Comparison of ENCODE assay signal across 23 cellular contexts in genomic region chr5:122705876-122706275, GRCh38.
"Had no signal": no experiment of that assay in that cellular context is flagged by ENCODE, and none has a peak within 500 bp of the region (broad histone marks: within the 10 kb centered on the region; RNA-seq: fewer than 3 reads in every experiment).

No MANE protein-coding gene starts in this region.

- H3K27me3 Mint-ChIP-seq: stimulated activated memory B cell treated with anti-CD40 and anti-IgM and Interleukin-4, amounts not matched to agents 10 μg/mL and 1 μg/mL and 100 μg/mL, for 72 hours had no signal

- H3K36me3 Mint-ChIP-seq: activated naive CD4-positive, alpha-beta T cell treated with anti-CD3 and anti-CD28 coated beads, Interleukin-2, amount 50 U/mL, for 72 hours; immature natural killer cell; stimulated activated memory B cell treated with anti-CD40 and anti-IgM and Interleukin-4, amounts not matched to agents 10 μg/mL and 1 μg/mL and 100 μg/mL, for 72 hours had no signal

- H3K4me3 Mint-ChIP-seq: activated CD8-positive, alpha-beta T cell treated with anti-CD3 and anti-CD28 coated beads, Interleukin-2, amount 10 ng/mL, durations not matched to agents 7 days and 5 days; activated T-helper 17 cell treated with anti-CD3 and anti-CD28 coated beads, Interleukin-2, amount 50 U/mL, for 72 hours; immature natural killer cell; nephron; stimulated activated memory B cell treated with anti-CD40 and anti-IgM and Interleukin-4, amounts not matched to agents 10 μg/mL and 1 μg/mL and 100 μg/mL, for 72 hours had no signal

- H3K4me1 ChIP-seq: adrenal gland, ascending aorta, breast epithelium, esophagus muscularis mucosa, left lung, pancreas, stomach, suprapubic skin, tibial nerve, uterus had no signal

- H3K27me3 ChIP-seq: adrenal gland, ascending aorta, breast epithelium, esophagus muscularis mucosa, left lung, pancreas, stomach, suprapubic skin, tibial nerve, uterus had no signal

- ATAC-seq: activated CD8-positive, alpha-beta T cell treated with anti-CD3 and anti-CD28 coated beads, Interleukin-2, amount 10 ng/mL, durations not matched to agents 7 days and 5 days; activated naive CD4-positive, alpha-beta T cell treated with anti-CD3 and anti-CD28 coated beads, Interleukin-2, amount 50 U/mL, for 72 hours; activated T-helper 17 cell treated with anti-CD3 and anti-CD28 coated beads, Interleukin-2, amount 50 U/mL, for 72 hours; left lung; pancreas; right cardiac atrium; stimulated activated memory B cell treated with anti-CD40 and anti-IgM and Interleukin-4, amounts not matched to agents 10 μg/mL and 1 μg/mL and 100 μg/mL, for 72 hours had no signal

- H3K27ac ChIP-seq: adrenal gland, ascending aorta, breast epithelium, coronary artery, esophagus muscularis mucosa, left lung, pancreas, stomach, suprapubic skin, tibial nerve, uterus had no signal

- H3K27ac Mint-ChIP-seq: activated CD8-positive, alpha-beta T cell treated with anti-CD3 and anti-CD28 coated beads, Interleukin-2, amount 10 ng/mL, durations not matched to agents 7 days and 5 days; activated naive CD4-positive, alpha-beta T cell treated with anti-CD3 and anti-CD28 coated beads, Interleukin-2, amount 50 U/mL, for 72 hours; activated T-helper 17 cell treated with anti-CD3 and anti-CD28 coated beads, Interleukin-2, amount 50 U/mL, for 72 hours; immature natural killer cell; nephron had no signal

- H3K4me1 Mint-ChIP-seq: activated T-helper 17 cell treated with anti-CD3 and anti-CD28 coated beads, Interleukin-2, amount 50 U/mL, for 72 hours; immature natural killer cell had no signal

- H3K4me3 ChIP-seq: adrenal gland, ascending aorta, breast epithelium, coronary artery, esophagus muscularis mucosa, left lung, pancreas, stomach, suprapubic skin, tibial nerve, uterus had no signal

- H3K36me3 ChIP-seq: adrenal gland, ascending aorta, breast epithelium, esophagus muscularis mucosa, left lung, pancreas, stomach, suprapubic skin, tibial nerve, uterus had no signal

- H3K9me3 ChIP-seq: adrenal gland, ascending aorta, breast epithelium, esophagus muscularis mucosa, left lung, pancreas, stomach, suprapubic skin, tibial nerve, uterus had no signal

- DNase-seq: activated CD4-positive, alpha-beta T cell treated with anti-CD3 and anti-CD28 coated beads for 1 hour; activated CD4-positive, alpha-beta T cell treated with anti-CD3 and anti-CD28 coated beads, Interleukin-2, amount 50 U/mL, for 1 hour; activated CD8-positive, alpha-beta T cell treated with anti-CD3 and anti-CD28 coated beads, Interleukin-2, amount 10 ng/mL, durations not matched to agents 7 days and 5 days; adrenal gland; immature natural killer cell; kidney glomerular epithelial cell; left lung; pancreas; right cardiac atrium; stimulated activated CD4-positive, alpha-beta T cell treated with anti-CD3 and anti-CD28 coated beads, Interleukin-1b, Interleukin-23, amount 100 ng/mL, for 48 hours; stomach; T-helper 1 cell; uterus had no signal

- H3K9me3 Mint-ChIP-seq: activated naive CD4-positive, alpha-beta T cell treated with anti-CD3 and anti-CD28 coated beads, Interleukin-2, amount 50 U/mL, for 72 hours; activated T-helper 17 cell treated with anti-CD3 and anti-CD28 coated beads, Interleukin-2, amount 50 U/mL, for 72 hours; immature natural killer cell; nephron; stimulated activated memory B cell treated with anti-CD40 and anti-IgM and Interleukin-4, amounts not matched to agents 10 μg/mL and 1 μg/mL and 100 μg/mL, for 72 hours had no signal
